9 cellular contexts compared by ENCODE assay signal in the genomic region with DNA sequence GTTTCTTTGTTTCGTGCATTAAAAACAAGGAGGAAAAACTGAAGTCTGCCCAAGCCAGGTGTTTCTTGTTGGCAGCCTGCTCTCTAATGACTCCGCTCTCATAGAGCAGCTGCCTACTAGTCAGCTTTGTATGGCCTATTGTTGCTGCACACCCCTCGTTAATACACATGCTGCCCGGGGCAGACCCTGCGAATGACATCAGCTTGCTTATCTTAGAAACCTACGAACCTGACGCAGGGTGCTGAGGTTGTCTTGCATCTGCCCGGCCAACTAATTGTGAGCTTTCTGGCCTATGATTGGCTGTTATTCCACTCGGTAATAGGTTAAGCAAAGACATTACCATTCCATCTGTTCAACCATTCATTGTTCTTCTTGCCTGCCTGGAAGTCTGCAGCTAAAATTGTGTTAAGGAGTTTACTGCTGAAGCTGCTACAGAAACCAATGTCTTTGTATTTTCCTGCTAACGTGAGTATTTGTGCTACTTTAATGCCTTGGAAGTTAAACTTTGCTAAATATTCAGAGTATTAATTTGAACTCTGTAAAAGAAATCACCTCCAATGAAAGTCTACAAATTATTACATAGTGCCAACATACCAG. TPM values are rescaled to one million over a fixed set of nuclear protein-coding genes. Genes with fewer than 3 reads are reported as not detected.
A peak's percentile ranks its signal among the peaks of the same experiment; 100 is the strongest.
DNase-seq lines count a peak whose midpoint lies in the region; ATAC-seq and TF ChIP-seq lines count a peak whose summit lies in the region.
"Had no signal": no experiment of that assay in that cellular context is flagged by ENCODE, and none has a peak within 500 bp of the region (broad histone marks: within the 10 kb centered on the region; RNA-seq: fewer than 3 reads in every experiment).

No MANE protein-coding gene starts in this region.

- H4K20me1 ChIP-seq in GM23248 (ENCODE audit: insufficient read depth): no peaks in the 10 kb centered on the region

- H3K9me3 ChIP-seq in A673 (ENCODE audit: low read depth, low read length, poor library complexity, severe bottlenecking): no peaks in the 10 kb centered on the region
- no peaks in the 10 kb centered on the region for H3K9me3 ChIP-seq in SK-N-MC (ENCODE audit: low read depth, low read length)
- H3K9me3 ChIP-seq in GM23248 (ENCODE audit: low read depth): no peaks in the 10 kb centered on the region

- intact Hi-C loops in A673 (cut with micrococcal nuclease; ENCODE audit: unreplicated experiment): no loop called here

- no peak for ATAC-seq in GM19452 (IDR thresholded peaks at IDR 0.05; ENCODE audit: unreplicated experiment)

- H3K9ac ChIP-seq in SK-N-MC (ENCODE audit: insufficient read length) (no peak overlapping the region), GM23248 (no peak overlapping the region)

- CTCF ChIA-PET in A673 (lab: Charles Lee): interaction anchor here (1.1 kb wide), 1 partner anchor 237 kb away, joined by 3 read pairs; no protein-coding TSS in a partner anchor

- no peak overlapping the region for H3K27ac ChIP-seq in A673 (ENCODE audit: low read depth, low read length, poor library complexity, severe bottlenecking)
- H3K27ac ChIP-seq in SK-N-MC: peak overlapping the region; percentile 98
- no peak overlapping the region for H3K27ac ChIP-seq in GM23248

- H3F3A ChIP-seq in GM23248 (ENCODE audit: insufficient read depth): peaks cover 11% of the 10 kb centered on the region; the same call in 1 of the 2 replicates

- TF ChIP-seq CTCF in A673 (conservative IDR thresholded peaks at IDR 0.05; ENCODE audit: low read depth, low read length): no peak

- no peaks in the 10 kb centered on the region for H3K36me3 ChIP-seq in A673 (ENCODE audit: insufficient read depth, low read length, poor library complexity, severe bottlenecking)
- H3K36me3 ChIP-seq in SK-N-MC (ENCODE audit: insufficient read depth, low read length): no peaks in the 10 kb centered on the region
- H3K36me3 ChIP-seq in GM23248 (ENCODE audit: low read depth): no peaks in the 10 kb centered on the region

- peaks cover 77% of the 10 kb centered on the region for H3K79me2 ChIP-seq in GM23248 (ENCODE audit: insufficient read depth)

- POLR2A ChIA-PET in A673 (lab: Charles Lee; ENCODE audit: low non-redundant PET): interaction anchor here (0.6 kb wide), 1 partner anchor 47 kb away, joined by 3 read pairs; no protein-coding TSS in a partner anchor

- no TSS peak for BruUV-seq in A673 (replicated peaks; lab: Mats Ljungman, UMichigan)

- H3K4me2 ChIP-seq in GM23248 (ENCODE audit: unreplicated experiment): no peak overlapping the region

- in situ Hi-C loops in GM23248 (cut with MboI): no loop called here

- DNase-seq in A673 (ENCODE audit: low spot score) (peak; percentile 63), NCI-H187 treated with DMSO at 0.1 percent for 48 hours (lab: John Stamatoyannopoulos, UW) (peak; percentile 18), SK-N-MC (ENCODE audit: low read depth, low spot score) (no peak), islet precursor cell (peak; percentile 97), Kasumi-1 (lab: John Stamatoyannopoulos, UW) (no peak), GM23248 (no peak), SIG-M5 treated with dmso at 0.1 percent for 504 hours (lab: John Stamatoyannopoulos, UW; ENCODE audit: unreplicated experiment) (no peak)
- DNase-seq: ACHN had no signal

- WGBS in GM23248 (ENCODE audit: low coverage in 1 of 2, low lambda C conversion rate in 2 of 2, missing lambda C conversion rate in 2 of 2), 2 experiments: 90 to 93% methylated on average over 10 of the region's 10 CpGs

- H3K4me1 ChIP-seq in A673 (ENCODE audit: insufficient read depth, low read length, poor library complexity, severe bottlenecking): peaks cover 80% of the 10 kb centered on the region
- peaks cover 18% of the 10 kb centered on the region for H3K4me1 ChIP-seq in GM23248 (ENCODE audit: insufficient read depth)

- H3K4me3 ChIP-seq in A673 (ENCODE audit: low read depth, low read length, poor library complexity, severe bottlenecking): no peak overlapping the region
- peak overlapping the region; percentile 68 for H3K4me3 ChIP-seq in SK-N-MC
- no peak overlapping the region for H3K4me3 ChIP-seq in GM23248

- no peaks in the 10 kb centered on the region for H3K9me2 ChIP-seq in GM23248 (ENCODE audit: insufficient read depth)

- no peak overlapping the region for H2AFZ ChIP-seq in GM23248

- H3K27me3 ChIP-seq in A673 (replicated peaks; ENCODE audit: insufficient read depth, low read depth, low read length, poor library complexity): no peaks in the 10 kb centered on the region
- no peaks in the 10 kb centered on the region for H3K27me3 ChIP-seq in GM23248 (replicated peaks; ENCODE audit: insufficient read depth)

RNA-seq across cellular contexts. Expression of a gene that starts 37.5 kb away (rescaled TPM):
- total RNA-seq in A673 (2021): 18.7 and 21.7 TPM in 2 replicates
- total RNA-seq in GM23248 (2014; rRNA removed; shearing (Covaris generic)): 5.1 and 5.3 TPM in 2 replicates
- 1.4 and 1.5 TPM in 2 replicates for polyA plus RNA-seq in GM23248 (2016; fragmentation: Nextera tagmentation; extraction: Ambion mirVana)

Comparison
In these comparisons a context has a peak if more than half of its experiments do, and no peak if none do; other contexts are left out.
1. DNase-seq: peak in A673 (single experiment), NCI-H187 treated with DMSO at 0.1 percent for 48 hours (single experiment) and islet precursor cell (single experiment); none in SK-N-MC (single experiment), Kasumi-1 (0 of 2), GM23248 (single experiment) and SIG-M5 treated with dmso at 0.1 percent for 504 hours (single experiment).